8 cellular contexts compared by ENCODE assay signal in the genomic region with DNA sequence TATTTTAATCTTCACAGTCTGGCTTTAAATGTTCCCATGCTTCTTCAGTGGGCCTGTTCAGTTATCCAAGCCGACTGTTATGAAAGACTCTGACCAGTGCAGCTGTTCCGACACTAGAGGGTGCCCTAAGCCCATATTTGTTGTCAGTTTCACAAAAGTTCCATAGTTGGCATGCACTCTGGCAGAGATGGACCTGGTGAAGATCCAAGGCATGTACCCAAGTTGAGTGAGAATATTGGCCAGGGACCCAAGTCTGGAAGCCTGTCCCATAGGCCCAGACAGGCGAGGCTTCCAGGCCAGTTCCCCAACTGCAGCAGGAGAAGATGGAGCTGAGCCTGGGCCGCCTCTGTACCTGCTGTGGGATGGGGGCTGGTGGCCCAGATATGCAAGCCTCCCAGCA.
A peak's percentile ranks its signal among the peaks of the same experiment; 100 is the strongest.
DNase-seq lines count a peak whose midpoint lies in the region; ATAC-seq and TF ChIP-seq lines count a peak whose summit lies in the region.

No MANE protein-coding gene starts in this region.

- H3K27ac ChIP-seq in coronary artery, result no peak overlapping the region

- DNase-seq in activated gamma-delta T cell treated with Interleukin-2 at 50 U/mL for 16 hours (peak; percentile 52), activated gamma-delta T cell (lab: John Stamatoyannopoulos, UW) (no peak), NCI-H1694 treated with DMSO at 0.1 percent for 48 hours (lab: John Stamatoyannopoulos, UW) (peak; percentile 15), coronary artery (ENCODE audit: low spot score) (peak; percentile 71), medulla oblongata (ENCODE audit: extremely low spot score) (peak; percentile 64)
- DNase-seq in activated CD4-positive, alpha-beta T cell treated with anti-CD3 and anti-CD28 coated beads for 1 hour, result peak; percentile 39
- DNase-seq in stimulated activated naive CD8-positive, alpha-beta T cell treated with anti-CD3 and anti-CD28 coated beads, Interleukin-15, Interleukin-2, amounts not matched to agents 100 U/mL and 50 U/mL, for 24 hours, result peak; percentile 52

- TF ChIP-seq CTCF in coronary artery (IDR thresholded peaks at IDR 0.05), result no peak

- peak; percentile 68 for ATAC-seq in stimulated activated naive CD8-positive, alpha-beta T cell treated with anti-CD3 and anti-CD28 coated beads, Interleukin-15, Interleukin-2, amounts not matched to agents 100 U/mL and 50 U/mL, for 24 hours
- ATAC-seq in GM18870 (IDR thresholded peaks at IDR 0.05; ENCODE audit: unreplicated experiment), result no peak

- H3K4me3 ChIP-seq in coronary artery, result no peak overlapping the region
